In genomic region chr15:77144492-77145070, GRCh38 we compare ENCODE assay signal across 9 cellular contexts.
DNase-seq lines count a peak whose midpoint lies in the region; ATAC-seq and TF ChIP-seq lines count a peak whose summit lies in the region.
"Had no signal": no experiment of that assay in that cellular context is flagged by ENCODE, and none has a peak within 500 bp of the region (broad histone marks: within the 10 kb centered on the region; RNA-seq: fewer than 3 reads in every experiment).

No MANE protein-coding gene starts in this region.

- H3K27me3 Mint-ChIP-seq in nephron (ENCODE audit: low read depth) = no peaks in the 10 kb centered on the region

- TF ChIP-seq POLR2A in erythroblast (IDR thresholded peaks at IDR 0.05; ENCODE audit: low read length) = no peak

- H3K9me3 Mint-ChIP-seq in nephron = peaks cover 22% of the 10 kb centered on the region

- peak overlapping the region in 1 of 3 experiments; percentile 9 for H3K4me3 Mint-ChIP-seq in nephron

- H3K27ac Mint-ChIP-seq in nephron = peak overlapping the region; percentile 66 to 84 (median 77)

- peaks cover 51% of the 10 kb centered on the region for H3K36me3 Mint-ChIP-seq in nephron (ENCODE audit: low read depth)

- peaks cover 40% of the 10 kb centered on the region for H3K4me1 Mint-ChIP-seq in nephron

- DNase-seq in AG08395 (ENCODE audit: low spot score) (peak; percentile 87), M059J (ENCODE audit: low read depth) (peak; percentile 91), dedifferentiated amniotic fluid mesenchymal stem cell (ENCODE audit: extremely low spot score) (peak; percentile 98), NCI-H524 treated with DMSO at 0.1 percent for 48 hours (lab: John Stamatoyannopoulos, UW) (no peak), NCI-H748 treated with DMSO at 0.1 percent for 48 hours (lab: John Stamatoyannopoulos, UW) (no peak), erythroblast (lab: John Stamatoyannopoulos, UW) (no peak)
- DNase-seq: activated naive CD4-positive, alpha-beta T cell had no signal

- ATAC-seq in GM21360 (IDR thresholded peaks at IDR 0.05; ENCODE audit: unreplicated experiment) = no peak

- TF ChIP-seq CTCF in nephron (IDR thresholded peaks at IDR 0.05; ENCODE audit: unreplicated experiment in 3 of 3) = no peak

Comparison
In these comparisons a context has a peak if more than half of its experiments do, and no peak if none do; other contexts are left out.
1. DNase-seq: peak in AG08395 (single experiment), M059J (single experiment) and dedifferentiated amniotic fluid mesenchymal stem cell (single experiment); none in NCI-H524 treated with DMSO at 0.1 percent for 48 hours (single experiment), NCI-H748 treated with DMSO at 0.1 percent for 48 hours (single experiment) and erythroblast (0 of 2).